17 cellular contexts compared by ENCODE assay signal in the genomic region with DNA sequence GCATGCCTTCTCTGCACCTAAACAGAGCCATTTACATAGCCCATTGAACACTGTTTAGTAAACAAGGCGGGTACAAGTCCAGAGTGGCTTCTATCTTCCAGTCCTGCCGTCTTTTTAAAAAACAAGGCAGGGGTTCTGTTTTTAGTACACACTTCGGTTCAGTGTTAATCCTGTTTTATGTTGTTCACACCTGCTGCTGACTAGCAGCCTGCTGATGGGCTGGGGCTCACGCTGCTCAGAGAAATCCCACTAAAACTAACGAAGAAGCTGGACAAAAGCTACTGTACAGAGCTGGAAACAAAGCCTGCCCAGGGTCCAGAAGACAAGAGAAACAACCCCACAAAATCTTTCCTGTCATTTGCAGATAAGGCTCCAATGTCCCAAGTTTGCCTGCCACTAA. TPM values are rescaled to one million over a fixed set of nuclear protein-coding genes. Genes with fewer than 3 reads are reported as not detected.
"Had no signal": no experiment of that assay in that cellular context is flagged by ENCODE, and none has a peak within 500 bp of the region (broad histone marks: within the 10 kb centered on the region; RNA-seq: fewer than 3 reads in every experiment).

No MANE protein-coding gene starts in this region.

- H3K4me1 Mint-ChIP-seq: activated naive CD4-positive, alpha-beta T cell treated with anti-CD3 and anti-CD28 coated beads, Interleukin-2, amount 50 U/mL, for 24 hours had no signal

- H3K4me3 ChIP-seq: skin epidermis had no signal

- H3K27me3 ChIP-seq: adrenal gland had no signal

- H3K36me3 Mint-ChIP-seq: activated CD4-positive, alpha-beta memory T cell treated with anti-CD3 and anti-CD28 coated beads for 36 hours; activated naive CD4-positive, alpha-beta T cell treated with anti-CD3 and anti-CD28 coated beads, Interleukin-2, amount 50 U/mL, for 24 hours; natural killer cell treated with Interleukin-12 subunit alpha and Interleukin-12 subunit beta and Interleukin-15 and Interleukin-18, amount 100 ng/mL, for 72 hours had no signal

- H3K27ac ChIP-seq: skin epidermis, VCaP had no signal

- DNase-seq: activated CD4-positive, alpha-beta memory T cell treated with anti-CD3 and anti-CD28 coated beads for 36 hours; activated effector memory CD4-positive, alpha-beta T cell treated with anti-CD3 and anti-CD28 coated beads, Interleukin-2, amount 50 U/mL, for 16 hours; activated T-cell treated with anti-CD3 and anti-CD28 coated beads, Interleukin-2, amount 50 U/mL, for 24 hours; hypothalamus; mesendoderm; occipital lobe; stimulated activated CD4-positive, alpha-beta T cell treated with anti-CD3 and anti-CD28 coated beads, Interleukin-15, amount 100 ng/mL, for 24 hours; stimulated activated CD4-positive, alpha-beta T cell treated with anti-CD3 and anti-CD28 coated beads, Interleukin-4, amount 100 ng/mL, for 4 hours; stimulated activated CD8-positive, alpha-beta memory T cell treated with anti-CD3 and anti-CD28 coated beads, Interleukin-4, amount 100 ng/mL, for 48 hours; stimulated activated naive CD8-positive, alpha-beta T cell treated with anti-CD3 and anti-CD28 coated beads, Interleukin-15, Interleukin-2, amounts not matched to agents 100 U/mL and 50 U/mL, for 24 hours; trophoblast cell had no signal

- H3K9me3 Mint-ChIP-seq: activated CD4-positive, alpha-beta memory T cell treated with anti-CD3 and anti-CD28 coated beads for 36 hours; activated naive CD4-positive, alpha-beta T cell treated with anti-CD3 and anti-CD28 coated beads, Interleukin-2, amount 50 U/mL, for 24 hours; activated T-cell treated with anti-CD3 and anti-CD28 coated beads, Interleukin-2, amount 50 U/mL, for 24 hours; natural killer cell treated with Interleukin-12 subunit alpha and Interleukin-12 subunit beta and Interleukin-15 and Interleukin-18, amount 100 ng/mL, for 72 hours had no signal

- H3K27ac Mint-ChIP-seq: activated CD4-positive, alpha-beta memory T cell treated with anti-CD3 and anti-CD28 coated beads for 36 hours; activated naive CD4-positive, alpha-beta T cell treated with anti-CD3 and anti-CD28 coated beads, Interleukin-2, amount 50 U/mL, for 24 hours; activated T-cell treated with anti-CD3 and anti-CD28 coated beads, Interleukin-2, amount 50 U/mL, for 24 hours; natural killer cell treated with Interleukin-12 subunit alpha and Interleukin-12 subunit beta and Interleukin-15 and Interleukin-18, amount 100 ng/mL, for 72 hours had no signal

- H3K36me3 ChIP-seq: adrenal gland had no signal

- H3K27me3 Mint-ChIP-seq: activated CD4-positive, alpha-beta memory T cell treated with anti-CD3 and anti-CD28 coated beads for 36 hours; activated naive CD4-positive, alpha-beta T cell treated with anti-CD3 and anti-CD28 coated beads, Interleukin-2, amount 50 U/mL, for 24 hours; activated T-cell treated with anti-CD3 and anti-CD28 coated beads, Interleukin-2, amount 50 U/mL, for 24 hours; natural killer cell treated with Interleukin-12 subunit alpha and Interleukin-12 subunit beta and Interleukin-15 and Interleukin-18, amount 100 ng/mL, for 72 hours had no signal

- ATAC-seq: esophagus mucosa; natural killer cell treated with Interleukin-12 subunit alpha and Interleukin-12 subunit beta and Interleukin-15 and Interleukin-18, amount 100 ng/mL, for 72 hours; stimulated activated naive CD8-positive, alpha-beta T cell treated with anti-CD3 and anti-CD28 coated beads, Interleukin-15, Interleukin-2, amounts not matched to agents 100 U/mL and 50 U/mL, for 24 hours had no signal

- H3K4me3 Mint-ChIP-seq: activated CD4-positive, alpha-beta memory T cell treated with anti-CD3 and anti-CD28 coated beads for 36 hours; activated naive CD4-positive, alpha-beta T cell treated with anti-CD3 and anti-CD28 coated beads, Interleukin-2, amount 50 U/mL, for 24 hours; activated T-cell treated with anti-CD3 and anti-CD28 coated beads, Interleukin-2, amount 50 U/mL, for 24 hours; natural killer cell treated with Interleukin-12 subunit alpha and Interleukin-12 subunit beta and Interleukin-15 and Interleukin-18, amount 100 ng/mL, for 72 hours had no signal

- H3K9me3 ChIP-seq: adrenal gland had no signal

RNA-seq across cellular contexts. Expression of gene ESRRG, which starts 13.2 kb away (rescaled TPM):
- total RNA-seq: activated CD4-positive, alpha-beta memory T cell treated with anti-CD3 and anti-CD28 coated beads for 36 hours; natural killer cell treated with Interleukin-12 subunit alpha and Interleukin-12 subunit beta and Interleukin-15 and Interleukin-18, amount 100 ng/mL, for 72 hours had no signal
